Comparison of ENCODE assay signal across 21 cellular contexts in genomic region chr7:118731854-118732253, GRCh38.
DNase-seq lines count a peak whose midpoint lies in the region; ATAC-seq, FAIRE-seq and TF ChIP-seq lines count a peak whose summit lies in the region.
"Had no signal": no experiment of that assay in that cellular context is flagged by ENCODE, and none has a peak within 500 bp of the region (broad histone marks: within the 10 kb centered on the region; RNA-seq: fewer than 3 reads in every experiment).

No MANE protein-coding gene starts in this region.

- DNase-seq in NCI-H2171 treated with DMSO at 0.1 percent for 48 hours (lab: John Stamatoyannopoulos, UW) = peak; percentile 36
- DNase-seq in NCI-H2171 (lab: John Stamatoyannopoulos, UW) = no peak
- DNase-seq in Kasumi-1 (lab: John Stamatoyannopoulos, UW) = peak; percentile 30 to 33
- DNase-seq in SK-MEL-5 (ENCODE audit: low read depth, low spot score) = peak; percentile 65
- DNase-seq in iPS-NIHi7 (ENCODE audit: extremely low spot score) = peak; percentile 31
- no peak for DNase-seq in GM12892 (ENCODE audit: insufficient read length)
- DNase-seq in omental fat pad (ENCODE audit: low spot score) = no peak
- DNase-seq: activated CD4-positive, CD25-positive, alpha-beta regulatory T cell treated with anti-CD3 and anti-CD28 coated beads, Interleukin-2, amount 50 U/mL, for 72 hours; activated CD8-positive, alpha-beta memory T cell treated with anti-CD3 and anti-CD28 coated beads, Interleukin-2, amount 10 ng/mL, durations not matched to agents 7 days and 5 days; CD4-positive, CD25-positive, alpha-beta regulatory T cell; DMS79 treated with DMSO at 0.1 percent for 48 hours; HCEC 1CT; NCI-H510A; pancreas; sigmoid colon; stimulated activated naive CD4-positive, alpha-beta T cell treated with Interleukin-2 at 50 U/mL for 16 hours; T-helper 9 cell; transverse colon had no signal

- no peak for TF ChIP-seq CTCF in omental fat pad (IDR thresholded peaks at IDR 0.05)

- FAIRE-seq in GM12892 (lab: Jason Lieb, UNC) = no peak
- FAIRE-seq: pancreas had no signal

- ATAC-seq in omental fat pad (ENCODE audit: low FRiP score) = no peak
- ATAC-seq in HG02759 (IDR thresholded peaks at IDR 0.05; ENCODE audit: unreplicated experiment) = no peak
- ATAC-seq: activated CD8-positive, alpha-beta memory T cell treated with anti-CD3 and anti-CD28 coated beads, Interleukin-2, amount 10 ng/mL, durations not matched to agents 7 days and 5 days; esophagus mucosa; pancreas; SK-N-SH treated with all-trans-retinoic acid at 6 μM for 48 hours had no signal

- in situ Hi-C loops in SK-MEL-5 (cut with HindIII; ENCODE audit: low pct_unique_long_range_greater_than_20kb, low sequenced_read_pairs) = no loop called here

- TF ChIP-seq POLR2A in GM12892 (IDR thresholded peaks at IDR 0.05; ENCODE audit: low read depth, low read length) = no peak

Comparison
In these comparisons a context has a peak if more than half of its experiments do, and no peak if none do; other contexts are left out.
1. DNase-seq: peak in NCI-H2171 treated with DMSO at 0.1 percent for 48 hours (single experiment), Kasumi-1 (2 of 2), SK-MEL-5 (single experiment) and iPS-NIHi7 (single experiment); none in NCI-H2171 (single experiment), GM12892 (single experiment) and omental fat pad (single experiment).